16 cellular contexts compared by ENCODE assay signal in the genomic region with DNA sequence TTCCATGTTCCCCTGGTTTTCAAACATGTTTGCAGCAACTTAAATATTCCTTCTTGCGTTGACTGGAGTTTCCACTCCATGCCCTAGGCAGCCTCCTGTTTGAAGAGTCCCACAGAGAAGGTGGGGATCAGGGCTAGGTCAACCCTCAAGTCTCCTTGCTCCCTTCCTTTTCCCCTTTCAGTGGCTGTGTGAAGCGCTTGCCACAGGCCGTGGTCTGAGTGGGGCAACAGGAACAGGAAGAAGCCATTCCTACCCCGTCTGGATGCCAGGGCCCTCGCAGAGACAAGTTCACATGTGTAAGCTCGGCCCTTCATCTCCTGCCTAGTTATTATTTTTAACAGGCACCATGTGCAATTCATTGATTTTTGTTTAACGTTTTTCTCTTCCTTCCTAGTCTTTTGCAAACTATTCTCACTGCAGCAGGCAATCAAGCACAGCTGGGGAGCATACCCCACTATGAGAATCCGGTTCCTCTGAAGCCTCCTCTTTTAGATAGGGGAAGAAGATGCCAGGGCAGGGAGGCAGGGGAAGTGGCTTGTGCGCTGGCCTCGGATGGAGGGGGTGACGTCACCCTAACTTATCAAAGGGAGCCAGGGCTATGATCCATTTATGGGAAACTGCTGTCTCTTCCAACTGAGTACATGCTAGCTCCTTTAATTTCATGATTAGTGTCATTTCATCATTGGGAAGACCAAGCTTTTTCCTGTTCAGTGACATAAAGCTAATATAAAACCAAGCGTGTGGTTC.
A peak's percentile ranks its signal among the peaks of the same experiment; 100 is the strongest.
DNase-seq lines count a peak whose midpoint lies in the region; ATAC-seq lines count a peak whose summit lies in the region.
"Had no signal": no experiment of that assay in that cellular context is flagged by ENCODE, and none has a peak within 500 bp of the region (broad histone marks: within the 10 kb centered on the region; RNA-seq: fewer than 3 reads in every experiment).

No MANE protein-coding gene starts in this region.

- no peak overlapping the region for H3K4me3 ChIP-seq in right cardiac atrium (ENCODE audit: low read length)
- H3K4me3 ChIP-seq: HAP-1 had no signal

- no peak overlapping the region for H3K27ac ChIP-seq in right cardiac atrium (ENCODE audit: low read length)
- H3K27ac ChIP-seq: C4-2B had no signal

- H3K4me1 ChIP-seq in right cardiac atrium (ENCODE audit: control insufficient read depth, insufficient read depth, low read length), result no peaks in the 10 kb centered on the region
- H3K4me1 ChIP-seq: HAP-1 had no signal

- no peaks in the 10 kb centered on the region for H3K27me3 ChIP-seq in right cardiac atrium (ENCODE audit: control insufficient read depth, insufficient read depth)

- ATAC-seq in right cardiac atrium, result peak; percentile 51 to 59
- ATAC-seq: activated CD8-positive, alpha-beta memory T cell treated with anti-CD3 and anti-CD28 coated beads, Interleukin-2, amount 10 ng/mL, durations not matched to agents 7 days and 5 days had no signal

- intact Hi-C loops in right cardiac atrium (cut with DNase I) (no loop called here), posterior vena cava (cut with DNase I) (no loop called here)

- DNase-seq in Ammon's horn (ENCODE audit: low spot score) (peak; percentile 29), HT1080 (ENCODE audit: low read depth) (peak; percentile 38), SKM-1 treated with dmso at 0.1 percent for 144 hours (lab: John Stamatoyannopoulos, UW; ENCODE audit: unreplicated experiment) (peak; percentile 77), right cardiac atrium (peak; percentile 40 to 67 (median 67)), T1000 (lab: John Stamatoyannopoulos, UW) (no peak), kidney glomerular epithelial cell (lab: John Stamatoyannopoulos, UW) (no peak), NCI-H82 treated with DMSO at 0.1 percent for 48 hours (lab: John Stamatoyannopoulos, UW; ENCODE audit: unreplicated experiment) (no peak), posterior vena cava (ENCODE audit: low spot score) (no peak)
- DNase-seq: activated CD8-positive, alpha-beta memory T cell treated with anti-CD3 and anti-CD28 coated beads, Interleukin-2, amount 10 ng/mL, durations not matched to agents 7 days and 5 days; GF-D8; immature natural killer cell; NCI-H1930; retina; stimulated activated CD4-positive, alpha-beta T cell treated with anti-CD3 and anti-CD28 coated beads, Interleukin-4, amount 100 ng/mL, for 24 hours had no signal

- no peaks in the 10 kb centered on the region for H3K9me3 ChIP-seq in right cardiac atrium (ENCODE audit: control insufficient read depth, low read length)
- H3K9me3 ChIP-seq: HAP-1 had no signal

- 58% methylated on average over 12 of the region's 12 CpGs for WGBS in right cardiac atrium

Comparison
In these comparisons a context has a peak if more than half of its experiments do, and no peak if none do; other contexts are left out.
1. DNase-seq: peak in Ammon's horn (single experiment), HT1080 (single experiment), SKM-1 treated with dmso at 0.1 percent for 144 hours (single experiment) and right cardiac atrium (3 of 3); none in T1000 (single experiment), kidney glomerular epithelial cell (single experiment), NCI-H82 treated with DMSO at 0.1 percent for 48 hours (single experiment) and posterior vena cava (single experiment).